8 cellular contexts compared by ENCODE assay signal in genomic region chr15:72117698-72118399, GRCh38. TPM values are rescaled to one million over a fixed set of nuclear protein-coding genes. Genes with fewer than 3 reads are reported as not detected.
DNase-seq lines count a peak whose midpoint lies in the region; ATAC-seq and TF ChIP-seq lines count a peak whose summit lies in the region.

Gene MYO9A, minus strand, starts transcription at chr15:72118150. Its CDS starts 71,587 bp downstream, at chr15:72046563.

- H3K4me2 ChIP-seq in osteoblast (ENCODE audit: insufficient read depth, low read length) = peak within 1 kb of the TSS; percentile 93

- CTCF ChIA-PET in GM10248 (lab: Yijun Ruan, JAX) = interaction anchor here (1.0 kb wide), 3 partner anchors 9 to 14 kb away, joined by 3 to 5 read pairs (median 3); no protein-coding TSS in a partner anchor

- peaks cover 21% of the 10 kb centered on the region for H4K20me1 ChIP-seq in osteoblast (ENCODE audit: insufficient read depth, low read length)

- H3K27ac ChIP-seq in osteoblast (ENCODE audit: low read depth, low read length) = peak within 1 kb of the TSS; percentile 95
- H3K27ac ChIP-seq in testis = peak within 1 kb of the TSS; percentile 94 to 97

- no peaks in the 10 kb centered on the region for H3K9me3 ChIP-seq in osteoblast (ENCODE audit: low read depth, low read length)
- H3K9me3 ChIP-seq in testis = no peaks in the 10 kb centered on the region

- peak; percentile 79 for ATAC-seq in HG02798 (IDR thresholded peaks at IDR 0.05; ENCODE audit: poor library complexity, unreplicated experiment)

- H2AFZ ChIP-seq in osteoblast (ENCODE audit: low read length) = peak within 1 kb of the TSS; percentile 96

- H3K27me3 ChIP-seq in osteoblast (ENCODE audit: insufficient read depth, low read length) (no peaks in the 10 kb centered on the region), testis (no peaks in the 10 kb centered on the region)

- TF ChIP-seq POLR2A in testis (IDR thresholded peaks at IDR 0.05) = no peak

- H3K4me3 ChIP-seq in osteoblast (ENCODE audit: insufficient read depth, low read length) = peak within 1 kb of the TSS; percentile 82
- H3K4me3 ChIP-seq in testis = peak within 1 kb of the TSS; percentile 91 to 92

- H3K4me1 ChIP-seq in osteoblast (ENCODE audit: insufficient read depth, low read length) (peaks cover 13% of the 10 kb centered on the region), testis (no peaks in the 10 kb centered on the region)

- H3K36me3 ChIP-seq in osteoblast (ENCODE audit: insufficient read depth, low read length) (no peaks in the 10 kb centered on the region), testis (ENCODE audit: low read depth, missing control alignments) (no peaks in the 10 kb centered on the region)

- 0 to 1% methylated on average over 8 to 77 of the region's 79 CpGs for WGBS in testis, 2 donors

- H3K79me2 ChIP-seq in osteoblast (ENCODE audit: insufficient read depth, low read length) = peaks cover 50% of the 10 kb centered on the region

- intact Hi-C loops in head of caudate nucleus (cut with DNase I) (no loop called here), testis (cut with DNase I; ENCODE audit: low total_unique reads) (no loop called here)

- TF ChIP-seq CTCF in GM10248 (IDR thresholded peaks at IDR 0.05; ENCODE audit: control extremely low read depth, extremely low read depth, low read depth, missing control alignments) (no peak), osteoblast (IDR thresholded peaks at IDR 0.05; ENCODE audit: extremely low read depth, low read depth, low read length) (no peak), testis (IDR thresholded peaks at IDR 0.05) (peak in 1 of 3 experiments; percentile 14)

- peak; percentile 98 for DNase-seq in GM10248 (ENCODE audit: extremely low spot score)
- DNase-seq in NCI-H1417 treated with DMSO at 0.1 percent for 48 hours (lab: John Stamatoyannopoulos, UW) = peak; percentile 97
- DNase-seq in SW 1271 (lab: John Stamatoyannopoulos, UW) = peak; percentile 98
- peak; percentile 98 for DNase-seq in activated naive CD8-positive, alpha-beta T cell treated with anti-CD3 and anti-CD28 coated beads, Interleukin-2, amount 50 U/mL, for 16 hours (ENCODE audit: low read depth, low spot score)
- DNase-seq in head of caudate nucleus = peak; percentile 89 to 99 (median 96)
- DNase-seq in osteoblast (ENCODE audit: insufficient read length, low spot score, missing footprints) = peak; percentile 99
- peak; percentile 98 for DNase-seq in testis

- POLR2A ChIA-PET in GM10248 (lab: Yijun Ruan, JAX) = interaction anchor here (0.6 to 1.1 kb wide), 3 partner anchors 10 to 24 kb away, joined by 3 to 5 read pairs (median 4); no protein-coding TSS in a partner anchor

RNA-seq across cellular contexts. Expression of gene MYO9A, which starts in this region (rescaled TPM):
- total RNA-seq in osteoblast (59.0 and 60.1 TPM in 2 replicates), testis (100 to 1,000 TPM; 103 to 126 TPM)
- 68.9 TPM for polyA plus RNA-seq in testis (ENCODE audit: insufficient read depth, low read depth, low replicate concordance)

Comparison
In these comparisons a context has a peak if more than half of its experiments do, and no peak if none do; other contexts are left out.
1. Peak in every context shown above with its lines: DNase-seq, ATAC-seq, H3K4me3 ChIP-seq and H3K27ac ChIP-seq.